8 cellular contexts compared by ENCODE assay signal in the genomic region with DNA sequence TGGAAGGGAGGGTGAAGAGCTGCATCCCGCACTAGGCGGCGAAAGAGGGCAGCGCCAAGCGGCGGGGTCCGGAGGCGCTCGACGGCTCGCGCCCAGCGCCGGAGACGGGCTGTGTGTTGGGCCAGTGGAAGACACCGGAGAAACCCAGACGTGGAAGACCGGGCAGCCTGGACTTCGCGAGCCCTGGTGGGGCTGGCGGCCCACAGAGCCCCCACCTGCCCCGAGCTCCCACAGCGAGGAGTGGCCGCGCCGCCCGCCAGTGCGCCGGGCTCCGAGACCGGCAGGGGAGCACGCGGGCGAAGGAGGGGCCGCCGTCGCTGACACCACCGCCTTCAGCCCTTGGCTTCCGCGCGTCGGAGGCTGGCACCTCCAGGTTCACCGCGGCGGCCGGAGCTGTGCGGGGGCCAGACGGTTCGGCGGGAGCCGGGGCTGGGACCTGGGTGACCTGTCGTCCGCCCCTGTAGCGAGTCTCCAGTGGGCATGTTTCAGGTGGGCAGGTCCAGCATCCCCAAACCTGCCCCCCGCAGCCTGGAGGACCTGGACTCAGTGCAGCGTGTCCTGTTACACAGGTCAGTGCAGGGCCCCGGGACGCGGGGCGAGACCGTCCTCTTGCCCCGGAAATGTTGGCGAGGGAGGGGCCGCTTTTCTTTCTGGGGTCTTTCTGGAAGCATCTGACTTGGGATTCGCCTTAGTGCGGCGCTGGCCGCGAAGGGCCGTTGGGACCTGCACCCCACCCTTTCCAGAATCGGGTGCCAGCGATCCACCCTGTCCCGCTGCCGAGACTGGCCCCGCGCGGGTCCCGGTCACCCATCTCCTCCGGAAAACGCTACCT. TPM values are rescaled to one million over a fixed set of nuclear protein-coding genes. Genes with fewer than 3 reads are reported as not detected.
DNase-seq lines count a peak whose midpoint lies in the region; ATAC-seq, FAIRE-seq and TF ChIP-seq lines count a peak whose summit lies in the region.

No MANE protein-coding gene starts in this region.

- peak; percentile 10 to 13 for ATAC-seq in activated CD4-positive, CD25-positive, alpha-beta regulatory T cell treated with anti-CD3 and anti-CD28 coated beads, Interleukin-2, amount 50 U/mL, for 24 hours
- ATAC-seq in GM12878: peak; percentile 47; the same call in 2 of the 3 replicates
- ATAC-seq in GM18867 (IDR thresholded peaks at IDR 0.05; ENCODE audit: unreplicated experiment): no peak

- CTCF ChIA-PET in GM12878 (lab: Yijun Ruan, JAX): interaction anchor here (1.6 kb wide), 1 partner anchor 16 kb away, joined by 4 read pairs; no protein-coding TSS in a partner anchor

- RAD21 ChIA-PET in GM12878 (lab: Charles Lee; ENCODE audit: unreplicated experiment): no interaction called here

- H3K9me3 ChIP-seq in GM12878 (replicated peaks; ENCODE audit: control insufficient read depth, insufficient read depth, low read length): no peaks in the 10 kb centered on the region
- no peaks in the 10 kb centered on the region for H3K9me3 ChIP-seq in skeletal muscle tissue (ENCODE audit: control insufficient read depth in 3 of 3, low read length in 3 of 3)

- no peaks in the 10 kb centered on the region for H3K79me2 ChIP-seq in GM12878 (ENCODE audit: control insufficient read depth, insufficient read depth, low read length)

- H3K4me3 ChIP-seq in GM12878 (no peak overlapping the region), skeletal muscle tissue (ENCODE audit: low read length in 3 of 3) (peak overlapping the region; percentile 61 to 68 (median 65))

- BruUV-seq in GM12878 (replicated peaks; lab: Mats Ljungman, UMichigan): no TSS peak

- H2AFZ ChIP-seq in GM12878 (ENCODE audit: control insufficient read depth, low read depth, low read length): no peak overlapping the region

- TF ChIP-seq POLR2A in GM12878 (IDR thresholded peaks at IDR 0.05; ENCODE audit: low read depth, low read length): no peak

- POLR2A ChIA-PET in GM12878 (lab: Charles Lee): no interaction called here

- DNase-seq in activated CD4-positive, CD25-positive, alpha-beta regulatory T cell treated with anti-CD3 and anti-CD28 coated beads, Interleukin-2, amount 50 U/mL, for 72 hours: no peak
- DNase-seq in KBM-7 (peak; percentile 73), GM12878 (ENCODE audit: low read depth, low spot score) (no peak), iPS-NIHi7 (ENCODE audit: extremely low spot score) (peak; percentile 86), A172 (ENCODE audit: low spot score) (no peak)

- H3K4me1 ChIP-seq in GM12878 (ENCODE audit: control insufficient read depth, insufficient read depth, low read length) (no peaks in the 10 kb centered on the region), skeletal muscle tissue (ENCODE audit: control insufficient read depth in 3 of 3, insufficient read depth in 3 of 3, low read length in 3 of 3) (peaks cover 2 to 10% (median 6%) of the 10 kb centered on the region in 3 donors)

- TF ChIP-seq RAD21 in GM12878 (IDR thresholded peaks at IDR 0.05; ENCODE audit: insufficient read depth, low read depth, low read length): no peak

- SMC1A ChIA-PET in GM12878 (lab: Charles Lee; ENCODE audit: uncharacterized antibody, unreplicated experiment): no interaction called here

- peak overlapping the region; percentile 51; the same call in 1 of the 2 replicates for H3K4me2 ChIP-seq in GM12878 (ENCODE audit: control insufficient read depth, insufficient read depth)

- no peak for TF ChIP-seq CTCF in GM12878 (IDR thresholded peaks at IDR 0.05 in 2 of 3, conservative IDR thresholded peaks at IDR 0.05 in 1 of 3; ENCODE audit: control insufficient read depth in 2 of 3, extremely low read depth in 1 of 3, insufficient read depth in 1 of 3, low read depth in 3 of 3, low read length in 3 of 3)

- H3K9ac ChIP-seq in GM12878 (ENCODE audit: control insufficient read depth, insufficient read depth, low read length): no peak overlapping the region
- peak overlapping the region in 2 of 3 donors; percentile 45 to 52 for H3K9ac ChIP-seq in skeletal muscle tissue (ENCODE audit: low read depth in 1 of 3, low read length in 3 of 3)

- no peak for TF ChIP-seq EP300 in GM12878 (IDR thresholded peaks at IDR 0.05; ENCODE audit: borderline replicate concordance in 1 of 2, control insufficient read depth in 1 of 2, low read depth in 2 of 2, low read length in 2 of 2)

- in situ Hi-C loops in KBM-7 (cut with MboI; ENCODE audit: low pct_unique_long_range_greater_than_20kb, low sequenced_read_pairs) (loop anchor here (25.0 kb wide), 1 partner anchor 114 kb away; a partner anchor contains a TSS), GM12878 (cut with MboI) (no loop called here)

- peaks cover 5 to 19% of the 10 kb centered on the region in 2 experiments for H3K27me3 ChIP-seq in GM12878 (replicated peaks in 1 of 2; ENCODE audit: control insufficient read depth in 2 of 2, insufficient read depth in 2 of 2, low read length in 1 of 2)
- H3K27me3 ChIP-seq in skeletal muscle tissue (ENCODE audit: control insufficient read depth in 3 of 3, insufficient read depth in 3 of 3, low read length in 3 of 3): peaks cover 11 to 24% (median 13%) of the 10 kb centered on the region in 3 donors

- 47% methylated on average over 67 of the region's 80 CpGs for WGBS in GM12878 (ENCODE audit: insufficient coverage, insufficient replicate concordance, low lambda C conversion rate, missing lambda C conversion rate)

- no peak for FAIRE-seq in GM12878 (lab: Jason Lieb, UNC)

- H3K27ac ChIP-seq in GM12878 (ENCODE audit: control insufficient read depth, insufficient read depth) (no peak overlapping the region), skeletal muscle tissue (ENCODE audit: low read depth, low read length) (no peak overlapping the region)

- intact Hi-C loops in GM12878 (cut with micrococcal nuclease; ENCODE audit: unreplicated experiment): no loop called here

- no peaks in the 10 kb centered on the region for H4K20me1 ChIP-seq in GM12878 (ENCODE audit: control insufficient read depth, insufficient read depth)

- no peaks in the 10 kb centered on the region for H3K36me3 ChIP-seq in GM12878 (ENCODE audit: control insufficient read depth in 2 of 2, insufficient read depth in 2 of 2, low read length in 1 of 2)
- H3K36me3 ChIP-seq in skeletal muscle tissue (ENCODE audit: control insufficient read depth in 3 of 3, insufficient read depth in 3 of 3, low read length in 3 of 3): no peaks in the 10 kb centered on the region

TF ChIP-seq in GM12878, 131 proteins besides CTCF, POLR2A, EP300 and RAD21 (continues in another document):
- TF ChIP-seq NFYA (IDR thresholded peaks at IDR 0.05; ENCODE audit: borderline replicate concordance, low read depth, low read length): no peak
- no peak for TF ChIP-seq WRNIP1 (IDR thresholded peaks at IDR 0.05; ENCODE audit: borderline replicate concordance, low read depth, low read length)
- TF ChIP-seq, protein P1, sequence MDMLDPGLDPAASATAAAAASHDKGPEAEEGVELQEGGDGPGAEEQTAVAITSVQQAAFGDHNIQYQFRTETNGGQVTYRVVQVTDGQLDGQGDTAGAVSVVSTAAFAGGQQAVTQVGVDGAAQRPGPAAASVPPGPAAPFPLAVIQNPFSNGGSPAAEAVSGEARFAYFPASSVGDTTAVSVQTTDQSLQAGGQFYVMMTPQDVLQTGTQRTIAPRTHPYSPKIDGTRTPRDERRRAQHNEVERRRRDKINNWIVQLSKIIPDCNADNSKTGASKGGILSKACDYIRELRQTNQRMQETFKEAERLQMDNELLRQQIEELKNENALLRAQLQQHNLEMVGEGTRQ (IDR thresholded peaks at IDR 0.05; ENCODE audit: borderline replicate concordance, low read depth, low read length): no peak
- TF ChIP-seq BHLHE40 (IDR thresholded peaks at IDR 0.05; ENCODE audit: borderline replicate concordance in 1 of 2, low read depth in 2 of 2, low read length in 1 of 2): no peak
- no peak for TF ChIP-seq TARDBP (IDR thresholded peaks at IDR 0.05; ENCODE audit: borderline replicate concordance)
- TF ChIP-seq, protein P2, sequence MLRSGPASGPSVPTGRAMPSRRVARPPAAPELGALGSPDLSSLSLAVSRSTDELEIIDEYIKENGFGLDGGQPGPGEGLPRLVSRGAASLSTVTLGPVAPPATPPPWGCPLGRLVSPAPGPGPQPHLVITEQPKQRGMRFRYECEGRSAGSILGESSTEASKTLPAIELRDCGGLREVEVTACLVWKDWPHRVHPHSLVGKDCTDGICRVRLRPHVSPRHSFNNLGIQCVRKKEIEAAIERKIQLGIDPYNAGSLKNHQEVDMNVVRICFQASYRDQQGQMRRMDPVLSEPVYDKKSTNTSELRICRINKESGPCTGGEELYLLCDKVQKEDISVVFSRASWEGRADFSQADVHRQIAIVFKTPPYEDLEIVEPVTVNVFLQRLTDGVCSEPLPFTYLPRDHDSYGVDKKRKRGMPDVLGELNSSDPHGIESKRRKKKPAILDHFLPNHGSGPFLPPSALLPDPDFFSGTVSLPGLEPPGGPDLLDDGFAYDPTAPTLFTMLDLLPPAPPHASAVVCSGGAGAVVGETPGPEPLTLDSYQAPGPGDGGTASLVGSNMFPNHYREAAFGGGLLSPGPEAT (IDR thresholded peaks at IDR 0.05; ENCODE audit: low read depth): no peak
- no peak for TF ChIP-seq TBL1XR1 (IDR thresholded peaks at IDR 0.05; ENCODE audit: low read depth, low read length)
- no peak for TF ChIP-seq RUNX3 (IDR thresholded peaks at IDR 0.05; ENCODE audit: low read length)
- TF ChIP-seq ASH2L (IDR thresholded peaks at IDR 0.05; ENCODE audit: borderline replicate concordance, low read depth): no peak
- no peak for TF ChIP-seq IKZF1 (conservative IDR thresholded peaks at IDR 0.05)
- TF ChIP-seq RFX5 (IDR thresholded peaks at IDR 0.05; ENCODE audit: low read depth, low read length): no peak

RNA-seq across cellular contexts. Expression of a gene that starts 9.6 kb away (rescaled TPM):
- total RNA-seq in GM12878 (2013; cell fraction: nucleolus; rRNA removed): 0.02 and 0.20 TPM in 2 replicates
- total RNA-seq in GM12878 (2014; rRNA removed) (not detected in 2 replicates), GM12878 (2014; rRNA removed; fragmentation: Illumina TruSeq; extraction: Trizol) (under 0.01 TPM in 1 of 2 replicates, not detected in the other), GM12878 (2021) (0.15 TPM in 1 of 2 replicates, not detected in the other), skeletal muscle tissue (9.9 TPM)
- polyA plus RNA-seq in GM12878 (2011; ENCODE audit: low read depth): not detected
- polyA plus RNA-seq in GM12878 (2011; rRNA removed) (0.03 and 0.04 TPM in 2 replicates), GM12878 (2014; fragmentation: Illumina TruSeq; extraction: Trizol) (under 0.01 TPM in 1 of 2 replicates, not detected in the other), GM12878 (2014; fragmentation: Nextera tagmentation; extraction: Ambion mirVana) (under 1 TPM in 1 of 2 experiments, not detected in 1; 0.02 TPM), GM12878 (2014; rRNA removed) (under 0.01 TPM in 1 of 2 replicates, not detected in the other), GM12878 (2016; fragmentation: Nextera tagmentation; extraction: Ambion mirVana) (not detected)
- 0.02 and 0.04 TPM in 2 replicates for polyA plus RNA-seq in GM12878 (2011; cell fraction: cytosol; rRNA removed)
- polyA plus RNA-seq in GM12878 (2011; cell fraction: nucleus; rRNA removed): 0.07 and 0.13 TPM in 2 replicates
- polyA plus RNA-seq in GM12878 (2012): 0.11 and 0.13 TPM in 2 replicates
- polyA minus RNA-seq in GM12878 (2011; rRNA and poly(A)+ RNA removed): under 0.01 and 0.07 TPM in 2 replicates
- polyA minus RNA-seq in GM12878 (2011; cell fraction: cytosol; rRNA and poly(A)+ RNA removed): not detected in 2 replicates
- under 0.01 and 0.10 TPM in 2 replicates for polyA minus RNA-seq in GM12878 (2011; cell fraction: nucleus; rRNA and poly(A)+ RNA removed)
- total RNA-seq in A172 (2014; rRNA removed; shearing (Covaris generic)): 2.9 and 3.3 TPM in 2 replicates

Comparison
In these comparisons a context has a peak if more than half of its experiments do, and no peak if none do; other contexts are left out.
1. DNase-seq: peak in KBM-7 (single experiment) and iPS-NIHi7 (single experiment); none in activated CD4-positive, CD25-positive, alpha-beta regulatory T cell treated with anti-CD3 and anti-CD28 coated beads, Interleukin-2, amount 50 U/mL, for 72 hours (single experiment), GM12878 (single experiment) and A172 (single experiment).